Comparison of ENCODE assay signal across 1 cellular context in genomic region chr6:127914240-127914639, GRCh38.
TF ChIP-seq lines count a peak whose summit lies in the region.

No MANE protein-coding gene starts in this region.

TF ChIP-seq in HCT116, 20 proteins besides CTCF, POLR2A, EP300 and RAD21 (continued from another document):
- TF ChIP-seq, protein P1, sequence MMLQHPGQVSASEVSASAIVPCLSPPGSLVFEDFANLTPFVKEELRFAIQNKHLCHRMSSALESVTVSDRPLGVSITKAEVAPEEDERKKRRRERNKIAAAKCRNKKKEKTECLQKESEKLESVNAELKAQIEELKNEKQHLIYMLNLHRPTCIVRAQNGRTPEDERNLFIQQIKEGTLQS (IDR thresholded peaks at IDR 0.05): no peak
- no peak for TF ChIP-seq JUND (IDR thresholded peaks at IDR 0.05)
- TF ChIP-seq EZH2phosphoT487 (IDR thresholded peaks at IDR 0.05; ENCODE audit: borderline replicate concordance): no peak
- TF ChIP-seq POLR2AphosphoS5 (IDR thresholded peaks at IDR 0.05; ENCODE audit: low read depth, low read length): no peak
- TF ChIP-seq CEBPB (IDR thresholded peaks at IDR 0.05; ENCODE audit: low read depth): no peak
- no peak for TF ChIP-seq EGR1 (IDR thresholded peaks at IDR 0.05; ENCODE audit: low read depth)
- no peak for TF ChIP-seq ELF1 (IDR thresholded peaks at IDR 0.05; ENCODE audit: borderline replicate concordance, low read depth)
- no peak for TF ChIP-seq EZH2 (IDR thresholded peaks at IDR 0.05)
- TF ChIP-seq, protein P2, sequence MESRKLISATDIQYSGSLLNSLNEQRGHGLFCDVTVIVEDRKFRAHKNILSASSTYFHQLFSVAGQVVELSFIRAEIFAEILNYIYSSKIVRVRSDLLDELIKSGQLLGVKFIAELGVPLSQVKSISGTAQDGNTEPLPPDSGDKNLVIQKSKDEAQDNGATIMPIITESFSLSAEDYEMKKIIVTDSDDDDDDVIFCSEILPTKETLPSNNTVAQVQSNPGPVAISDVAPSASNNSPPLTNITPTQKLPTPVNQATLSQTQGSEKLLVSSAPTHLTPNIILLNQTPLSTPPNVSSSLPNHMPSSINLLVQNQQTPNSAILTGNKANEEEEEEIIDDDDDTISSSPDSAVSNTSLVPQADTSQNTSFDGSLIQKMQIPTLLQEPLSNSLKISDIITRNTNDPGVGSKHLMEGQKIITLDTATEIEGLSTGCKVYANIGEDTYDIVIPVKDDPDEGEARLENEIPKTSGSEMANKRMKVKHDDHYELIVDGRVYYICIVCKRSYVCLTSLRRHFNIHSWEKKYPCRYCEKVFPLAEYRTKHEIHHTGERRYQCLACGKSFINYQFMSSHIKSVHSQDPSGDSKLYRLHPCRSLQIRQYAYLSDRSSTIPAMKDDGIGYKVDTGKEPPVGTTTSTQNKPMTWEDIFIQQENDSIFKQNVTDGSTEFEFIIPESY (IDR thresholded peaks at IDR 0.05; ENCODE audit: extremely low read depth, insufficient replicate concordance, low read length): no peak
- no peak for TF ChIP-seq CBX3 (IDR thresholded peaks at IDR 0.05; ENCODE audit: low read depth)
- no peak for TF ChIP-seq SRF (IDR thresholded peaks at IDR 0.05; ENCODE audit: low read depth)
- TF ChIP-seq, protein P3, sequence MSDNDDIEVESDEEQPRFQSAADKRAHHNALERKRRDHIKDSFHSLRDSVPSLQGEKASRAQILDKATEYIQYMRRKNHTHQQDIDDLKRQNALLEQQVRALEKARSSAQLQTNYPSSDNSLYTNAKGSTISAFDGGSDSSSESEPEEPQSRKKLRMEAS (IDR thresholded peaks at IDR 0.05): no peak
